21 cellular contexts compared by ENCODE assay signal in genomic region chr12:63298386-63298930, GRCh38.
DNase-seq lines count a peak whose midpoint lies in the region; ATAC-seq and TF ChIP-seq lines count a peak whose summit lies in the region.
"Had no signal": no experiment of that assay in that cellular context is flagged by ENCODE, and none has a peak within 500 bp of the region (broad histone marks: within the 10 kb centered on the region; RNA-seq: fewer than 3 reads in every experiment).

No MANE protein-coding gene starts in this region.

- H3K9me3 Mint-ChIP-seq in endodermal cell, result no peaks in the 10 kb centered on the region

- no peak overlapping the region for H2AFZ ChIP-seq in mesenchymal stem cell (ENCODE audit: low read depth, low read length)
- H2AFZ ChIP-seq: PC-9 had no signal

- no peak overlapping the region for H2BK120ac ChIP-seq in mesenchymal stem cell (ENCODE audit: low read depth, low read length)

- no peak for ATAC-seq in GM18520 (IDR thresholded peaks at IDR 0.05; ENCODE audit: unreplicated experiment)
- ATAC-seq: HCT116, Right ventricle myocardium inferior had no signal

- H3K79me1 ChIP-seq in mesenchymal stem cell (replicated peaks; ENCODE audit: low read length, poor library complexity, severe bottlenecking), result no peaks in the 10 kb centered on the region

- H2AK5ac ChIP-seq in mesenchymal stem cell (ENCODE audit: low read length, severe bottlenecking), result no peak overlapping the region

- no peak for TF ChIP-seq CTCF in endodermal cell (conservative IDR thresholded peaks at IDR 0.05)

- no peak overlapping the region for H3K4me2 ChIP-seq in mesenchymal stem cell (ENCODE audit: low read length, poor library complexity, severe bottlenecking)
- H3K4me2 ChIP-seq: PC-9 had no signal

- no peak overlapping the region for H2BK12ac ChIP-seq in mesenchymal stem cell (ENCODE audit: low read length in 2 of 2)

- no peaks in the 10 kb centered on the region for H3K27me3 ChIP-seq in mesenchymal stem cell (ENCODE audit: control insufficient read depth in 1 of 2, insufficient read depth in 1 of 2, low read length in 2 of 2)
- no peaks in the 10 kb centered on the region for H3K27me3 ChIP-seq in endodermal cell (ENCODE audit: control insufficient read depth, insufficient read depth, low read length, poor library complexity, severe bottlenecking)
- H3K27me3 ChIP-seq: SJCRH30 had no signal

- peaks cover 10% of the 10 kb centered on the region for H3K4me1 Mint-ChIP-seq in endodermal cell
- H3K4me1 Mint-ChIP-seq: CD4-positive, alpha-beta memory T cell had no signal

- H3K14ac ChIP-seq in mesenchymal stem cell (ENCODE audit: low read length in 2 of 2), result no peak overlapping the region

- H2BK5ac ChIP-seq in mesenchymal stem cell (ENCODE audit: low read depth, low read length, poor library complexity, severe bottlenecking), result no peak overlapping the region

- DNase-seq in DMS53 treated with DMSO at 0.1 percent for 48 hours (lab: John Stamatoyannopoulos, UW; ENCODE audit: unreplicated experiment), result peak; percentile 37
- DNase-seq in fibroblast of gingiva (ENCODE audit: low read depth), result peak; percentile 39
- DNase-seq in mesenchymal stem cell, result peak; percentile 6
- DNase-seq in activated gamma-delta T cell treated with Interleukin-2 at 50 U/mL for 16 hours, result no peak
- DNase-seq in NCI-H524 (lab: John Stamatoyannopoulos, UW), result no peak
- no peak for DNase-seq in endodermal cell
- DNase-seq: C1 segment of cervical spinal cord; CD4-positive, alpha-beta memory T cell; DMS153; NCI-H1048; NCI-H1417; NCI-H1694; NCI-H2029 treated with DMSO at 0.1 percent for 48 hours; NCI-H446 treated with DMSO at 0.1 percent for 48 hours; NCI-H526 treated with DMSO at 0.1 percent for 48 hours; PC-9; SJCRH30 had no signal

- H3K9ac ChIP-seq in mesenchymal stem cell (ENCODE audit: low read length) (no peak overlapping the region), endodermal cell (ENCODE audit: extremely low read depth, low read length, poor library complexity, severe bottlenecking) (no peak overlapping the region)

- H3K36me3 ChIP-seq in mesenchymal stem cell (ENCODE audit: control insufficient read depth in 1 of 2, insufficient read depth in 2 of 2, low read depth in 1 of 2, low read length in 2 of 2) (no peaks in the 10 kb centered on the region), endodermal cell (ENCODE audit: control insufficient read depth, insufficient read depth, low read length) (no peaks in the 10 kb centered on the region)
- H3K36me3 ChIP-seq: SJCRH30 had no signal

- H4K91ac ChIP-seq in mesenchymal stem cell (ENCODE audit: low read length), result no peak overlapping the region

- no peaks in the 10 kb centered on the region for H3K27me3 Mint-ChIP-seq in endodermal cell (ENCODE audit: insufficient read depth)

- no peak overlapping the region for H3K4me3 ChIP-seq in mesenchymal stem cell (ENCODE audit: insufficient read depth in 1 of 2, low read depth in 1 of 2, low read length in 2 of 2)
- no peak overlapping the region for H3K4me3 ChIP-seq in endodermal cell (ENCODE audit: low read length)
- H3K4me3 ChIP-seq: PC-9, SJCRH30 had no signal

- no peak overlapping the region for H3K4me3 Mint-ChIP-seq in endodermal cell
- H3K4me3 Mint-ChIP-seq: CD4-positive, alpha-beta memory T cell had no signal

- WGBS in mesenchymal stem cell, result 78% methylated on average over 1 of the region's 2 CpGs
- 79 to 83% methylated on average over 1 to 2 of the region's 2 CpGs for WGBS in endodermal cell (ENCODE audit: insufficient coverage in 1 of 2, insufficient read length in 1 of 2), 2 experiments

- H3K4me1 ChIP-seq in mesenchymal stem cell (ENCODE audit: control insufficient read depth, insufficient read depth, low read depth, low read length) (peaks cover 7% of the 10 kb centered on the region), endodermal cell (ENCODE audit: control insufficient read depth, insufficient read depth, low read length) (no peaks in the 10 kb centered on the region)

- H3K27ac ChIP-seq in mesenchymal stem cell (ENCODE audit: low read length, poor library complexity, severe bottlenecking), result no peak overlapping the region
- no peak overlapping the region for H3K27ac ChIP-seq in endodermal cell (ENCODE audit: low read depth, low read length)
- H3K27ac ChIP-seq: HL-60, PC-9, SJCRH30 had no signal

- no peak overlapping the region for H3K4ac ChIP-seq in mesenchymal stem cell (ENCODE audit: low read depth in 1 of 2, low read length in 2 of 2)

- no peak overlapping the region for H3K27ac Mint-ChIP-seq in endodermal cell
- H3K27ac Mint-ChIP-seq: CD4-positive, alpha-beta memory T cell had no signal

- no peak overlapping the region for H3K18ac ChIP-seq in mesenchymal stem cell (ENCODE audit: low read depth in 1 of 2, low read length in 2 of 2)

- no peak overlapping the region for H3K23ac ChIP-seq in mesenchymal stem cell (ENCODE audit: low read length in 2 of 2)

- no peaks in the 10 kb centered on the region for H3K36me3 Mint-ChIP-seq in endodermal cell (ENCODE audit: low read depth)
- H3K36me3 Mint-ChIP-seq: CD4-positive, alpha-beta memory T cell had no signal

- H3K9me3 ChIP-seq in mesenchymal stem cell (ENCODE audit: control insufficient read depth, low read length) (no peaks in the 10 kb centered on the region), endodermal cell (ENCODE audit: control insufficient read depth, low read length) (no peaks in the 10 kb centered on the region)
- H3K9me3 ChIP-seq: SJCRH30 had no signal

- no peak overlapping the region for H4K8ac ChIP-seq in mesenchymal stem cell (ENCODE audit: low read length)

- no peak overlapping the region for H2BK15ac ChIP-seq in mesenchymal stem cell (ENCODE audit: low read depth, poor library complexity, severe bottlenecking)

Comparison
In these comparisons a context has a peak if more than half of its experiments do, and no peak if none do; other contexts are left out.
1. DNase-seq: peak in DMS53 treated with DMSO at 0.1 percent for 48 hours (single experiment), fibroblast of gingiva (single experiment) and mesenchymal stem cell (single experiment); none in activated gamma-delta T cell treated with Interleukin-2 at 50 U/mL for 16 hours (single experiment), NCI-H524 (0 of 2) and endodermal cell (single experiment).